Comparison of ENCODE assay signal across 14 cellular contexts in the genomic region with DNA sequence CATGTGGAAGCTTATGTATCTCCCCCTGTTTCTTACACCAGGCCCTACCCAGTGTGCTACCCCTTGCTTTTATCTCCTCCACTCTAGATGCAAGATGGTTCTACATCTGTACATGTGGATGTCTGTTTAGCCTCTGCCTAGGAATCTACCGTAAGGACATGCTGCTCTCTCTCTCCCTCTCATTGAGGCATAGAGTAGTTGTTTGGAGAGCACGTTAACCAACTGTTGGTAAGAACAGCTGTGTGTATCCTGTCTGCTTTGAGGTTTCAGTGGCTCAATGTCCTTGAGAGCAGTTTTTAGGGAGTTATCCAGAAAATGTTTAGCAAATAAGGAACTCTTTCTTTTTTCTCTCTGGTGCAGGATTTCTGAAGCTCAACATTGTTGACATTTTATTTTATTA.
A peak's percentile ranks its signal among the peaks of the same experiment; 100 is the strongest.
DNase-seq lines count a peak whose midpoint lies in the region; ATAC-seq and TF ChIP-seq lines count a peak whose summit lies in the region.
"Had no signal": no experiment of that assay in that cellular context is flagged by ENCODE, and none has a peak within 500 bp of the region (broad histone marks: within the 10 kb centered on the region; RNA-seq: fewer than 3 reads in every experiment).

No MANE protein-coding gene starts in this region.

- ATAC-seq in DND-41 (ENCODE audit: insufficient read depth, low read depth), result no peak
- no peak for ATAC-seq in GM18519 (IDR thresholded peaks at IDR 0.05; ENCODE audit: low FRiP score, unreplicated experiment)

- DNase-seq in activated CD8-positive, alpha-beta memory T cell treated with anti-CD3 and anti-CD28 coated beads for 24 hours, result peak; percentile 15
- no peak for DNase-seq in activated CD8-positive, alpha-beta memory T cell treated with anti-CD3 and anti-CD28 coated beads, Interleukin-2, amount 50 U/mL, for 4 hours
- no peak for DNase-seq in DND-41
- peak; percentile 2 for DNase-seq in NCI-H69 (lab: John Stamatoyannopoulos, UW)
- no peak for DNase-seq in Calu3
- DNase-seq: COR-L47, GM23248, NCI-H1105, NCI-H1694 treated with DMSO at 0.1 percent for 48 hours, NCI-H446, NCI-H82, SIG-M5 had no signal

- H3K27ac Mint-ChIP-seq in nephron (peak overlapping the region in 2 of 3 experiments; percentile 22 to 35), Calu3 (ENCODE audit: unreplicated experiment) (no peak overlapping the region)

- no peaks in the 10 kb centered on the region for H3K79me2 ChIP-seq in DND-41 (ENCODE audit: insufficient read depth, low read length)

- H3K9me3 Mint-ChIP-seq in nephron, result no peaks in the 10 kb centered on the region
- no peaks in the 10 kb centered on the region for H3K9me3 Mint-ChIP-seq in Calu3 (ENCODE audit: low read depth, unreplicated experiment)

- intact Hi-C loops in Calu3 (cut with micrococcal nuclease; ENCODE audit: unreplicated experiment), result no loop called here

- peak overlapping the region; percentile 41; the same call in 1 of the 2 replicates for H3K27ac ChIP-seq in DND-41 (ENCODE audit: low read length)
- H3K27ac ChIP-seq: GM23248 had no signal

- BruUV-seq in Calu3 (replicated peaks; lab: Mats Ljungman, UMichigan), result no TSS peak

- H3K4me2 ChIP-seq in DND-41 (ENCODE audit: insufficient read depth, low read length), result no peak overlapping the region

- peaks cover 2% of the 10 kb centered on the region for H3K36me3 ChIP-seq in DND-41 (ENCODE audit: insufficient read depth, low read length)

- H3K4me1 Mint-ChIP-seq in nephron (peaks cover 48% of the 10 kb centered on the region), Calu3 (ENCODE audit: low read depth, unreplicated experiment) (no peaks in the 10 kb centered on the region)

- H3K4me3 Mint-ChIP-seq in nephron (no peak overlapping the region), Calu3 (ENCODE audit: low read depth, unreplicated experiment) (no peak overlapping the region)

- no peak overlapping the region for H3K9ac ChIP-seq in DND-41 (ENCODE audit: low read depth, low read length)
- H3K9ac ChIP-seq: GM23248 had no signal

- H2AFZ ChIP-seq in DND-41 (ENCODE audit: low read depth, low read length), result no peak overlapping the region
- H2AFZ ChIP-seq: GM23248 had no signal

- H4K20me1 ChIP-seq in DND-41 (ENCODE audit: insufficient read depth, low read length), result peaks cover 15% of the 10 kb centered on the region

- H3K36me3 Mint-ChIP-seq in nephron (ENCODE audit: low read depth) (no peaks in the 10 kb centered on the region), Calu3 (ENCODE audit: insufficient read depth, unreplicated experiment) (peaks cover 3% of the 10 kb centered on the region)

- H3K27me3 Mint-ChIP-seq in nephron (ENCODE audit: low read depth), result peaks cover 3% of the 10 kb centered on the region
- H3K27me3 Mint-ChIP-seq in Calu3 (ENCODE audit: unreplicated experiment), result no peaks in the 10 kb centered on the region

- CTCF ChIA-PET in Calu3 (lab: Charles Lee), result no interaction called here

- TF ChIP-seq CTCF in DND-41 (IDR thresholded peaks at IDR 0.05; ENCODE audit: borderline replicate concordance, extremely low read depth, low read length, poor library complexity, severe bottlenecking) (no peak), nephron (IDR thresholded peaks at IDR 0.05; ENCODE audit: unreplicated experiment in 3 of 3) (no peak), Calu3 (IDR thresholded peaks at IDR 0.05; ENCODE audit: unreplicated experiment) (no peak)

- no peak overlapping the region for H3K4me3 ChIP-seq in DND-41 (ENCODE audit: low read depth in 1 of 2, low read length in 2 of 2)
- H3K4me3 ChIP-seq: GM23248 had no signal

- H3K9me3 ChIP-seq in DND-41 (ENCODE audit: insufficient read depth, low read length, severe bottlenecking), result no peaks in the 10 kb centered on the region

- no peaks in the 10 kb centered on the region for H3K27me3 ChIP-seq in DND-41 (ENCODE audit: insufficient read depth, low read length, poor library complexity)

- H3K4me1 ChIP-seq in DND-41 (ENCODE audit: insufficient read depth, low read length), result peaks cover 50% of the 10 kb centered on the region

Comparison
In these comparisons a context has a peak if more than half of its experiments do, and no peak if none do; other contexts are left out.
1. DNase-seq: peak in activated CD8-positive, alpha-beta memory T cell treated with anti-CD3 and anti-CD28 coated beads for 24 hours (single experiment) and NCI-H69 (single experiment); none in activated CD8-positive, alpha-beta memory T cell treated with anti-CD3 and anti-CD28 coated beads, Interleukin-2, amount 50 U/mL, for 4 hours (single experiment), DND-41 (single experiment) and Calu3 (single experiment).